In the genomic region with DNA sequence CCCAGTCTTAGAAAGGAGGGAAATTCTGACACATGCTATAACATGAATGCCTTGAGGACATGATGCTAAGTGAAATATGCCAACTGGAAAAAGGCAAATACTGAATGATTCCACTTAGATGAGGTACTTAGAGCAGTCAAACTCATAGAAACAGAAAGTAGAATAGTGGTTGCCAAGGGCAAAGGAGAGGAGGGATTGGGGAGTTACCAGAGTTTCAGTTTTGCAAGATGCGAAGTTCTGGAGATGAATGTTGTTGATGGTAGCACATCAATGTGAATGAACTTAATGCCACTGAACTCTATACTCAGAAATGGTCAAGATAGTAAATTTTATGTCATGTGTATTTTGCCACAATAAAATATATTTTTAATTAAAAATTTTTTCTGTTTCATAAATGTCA, we compare ENCODE assay signal across 23 cellular contexts. TPM values are rescaled to one million over a fixed set of nuclear protein-coding genes. Genes with fewer than 3 reads are reported as not detected.
DNase-seq lines count a peak whose midpoint lies in the region; ATAC-seq and FAIRE-seq lines count a peak whose summit lies in the region.
"Had no signal": no experiment of that assay in that cellular context is flagged by ENCODE, and none has a peak within 500 bp of the region (broad histone marks: within the 10 kb centered on the region; RNA-seq: fewer than 3 reads in every experiment).

No MANE protein-coding gene starts in this region.

- no peaks in the 10 kb centered on the region for H3K4me1 Mint-ChIP-seq in T-helper 17 cell

- ATAC-seq in GM18858 (IDR thresholded peaks at IDR 0.05; ENCODE audit: unreplicated experiment) (peak; percentile 44), HG02852 (IDR thresholded peaks at IDR 0.05; ENCODE audit: unreplicated experiment) (peak; percentile 48), HG02885 (IDR thresholded peaks at IDR 0.05; ENCODE audit: poor library complexity, unreplicated experiment) (no peak), T-helper 17 cell (no peak)

- H3K36me3 Mint-ChIP-seq in T-helper 17 cell (ENCODE audit: low read depth) = no peaks in the 10 kb centered on the region

- peaks cover 2% of the 10 kb centered on the region for H3K9me3 ChIP-seq in T-helper 17 cell (ENCODE audit: control insufficient read depth, low read length, poor library complexity, severe bottlenecking)
- H3K9me3 ChIP-seq: Caco-2 had no signal

- DNase-seq in GM18507 (ENCODE audit: extremely low spot score, insufficient read length, low read depth) (no peak), OCI-M1 (lab: John Stamatoyannopoulos, UW) (peak; percentile 8), T-helper 17 cell (no peak)
- DNase-seq in central memory CD4-positive, alpha-beta T cell = no peak
- DNase-seq: activated naive CD4-positive, alpha-beta T cell treated with anti-CD3 and anti-CD28 coated beads for 36 hours; activated T-cell treated with anti-CD3 and anti-CD28 coated beads, Interleukin-2, amount 50 U/mL, for 48 hours; amygdala; Caco-2; GDM1; NCI-H1417; NCI-H2107; stimulated activated CD4-positive, alpha-beta T cell treated with anti-CD3 and anti-CD28 coated beads, Interleukin-2, amount 100 ng/mL, for 48 hours had no signal

- H3K27me3 Mint-ChIP-seq in T-helper 17 cell = no peaks in the 10 kb centered on the region

- no peak overlapping the region for H3K4me3 Mint-ChIP-seq in T-helper 17 cell
- H3K4me3 Mint-ChIP-seq: activated naive CD4-positive, alpha-beta T cell treated with anti-CD3 and anti-CD28 coated beads for 36 hours; memory B cell had no signal

- H3K27ac Mint-ChIP-seq in T-helper 17 cell = no peak overlapping the region
- H3K27ac Mint-ChIP-seq: activated naive CD4-positive, alpha-beta T cell treated with anti-CD3 and anti-CD28 coated beads for 36 hours; memory B cell had no signal

- FAIRE-seq in GM18507 (lab: Jason Lieb, UNC) = peak; percentile 24
- FAIRE-seq: H1 had no signal

RNA-seq across cellular contexts. Expression of a gene that starts 38.9 kb away (rescaled TPM):
- not detected for total RNA-seq in T-helper 17 cell
- total RNA-seq: activated CD8-positive, alpha-beta memory T cell treated with anti-CD3 and anti-CD28 coated beads for 36 hours; activated naive CD4-positive, alpha-beta T cell treated with anti-CD3 and anti-CD28 coated beads for 36 hours; Caco-2; glomerular endothelial cell; H1; NCI-H460; right atrium auricular region; smooth muscle cell; ureter had no signal

RNA-seq across cellular contexts. Expression of a gene that starts 58.0 kb away (rescaled TPM):
- total RNA-seq in T-helper 17 cell = not detected
- total RNA-seq: activated CD8-positive, alpha-beta memory T cell treated with anti-CD3 and anti-CD28 coated beads for 36 hours; activated naive CD4-positive, alpha-beta T cell treated with anti-CD3 and anti-CD28 coated beads for 36 hours; Caco-2; glomerular endothelial cell; H1; NCI-H460; smooth muscle cell had no signal

Comparison
In these comparisons a context has a peak if more than half of its experiments do, and no peak if none do; other contexts are left out.
1. ATAC-seq: peak in GM18858 (single experiment) and HG02852 (single experiment); none in HG02885 (single experiment) and T-helper 17 cell (single experiment).